In genomic region chr6:37827603-37828265, GRCh38 we compare ENCODE assay signal across 1 cellular context.
TF ChIP-seq lines count a peak whose summit lies in the region.

No MANE protein-coding gene starts in this region.

TF ChIP-seq in HepG2, 621 proteins besides CTCF, POLR2A, EP300 and RAD21 (continued from another document):
- no peak for TF ChIP-seq KDM2A (CRISPR knock-in tag; IDR thresholded peaks at IDR 0.05; ENCODE audit: borderline replicate concordance, low read depth)
- TF ChIP-seq ZNF644 (CRISPR knock-in tag; IDR thresholded peaks at IDR 0.05; ENCODE audit: low read depth) = no peak
- TF ChIP-seq, protein P1, sequence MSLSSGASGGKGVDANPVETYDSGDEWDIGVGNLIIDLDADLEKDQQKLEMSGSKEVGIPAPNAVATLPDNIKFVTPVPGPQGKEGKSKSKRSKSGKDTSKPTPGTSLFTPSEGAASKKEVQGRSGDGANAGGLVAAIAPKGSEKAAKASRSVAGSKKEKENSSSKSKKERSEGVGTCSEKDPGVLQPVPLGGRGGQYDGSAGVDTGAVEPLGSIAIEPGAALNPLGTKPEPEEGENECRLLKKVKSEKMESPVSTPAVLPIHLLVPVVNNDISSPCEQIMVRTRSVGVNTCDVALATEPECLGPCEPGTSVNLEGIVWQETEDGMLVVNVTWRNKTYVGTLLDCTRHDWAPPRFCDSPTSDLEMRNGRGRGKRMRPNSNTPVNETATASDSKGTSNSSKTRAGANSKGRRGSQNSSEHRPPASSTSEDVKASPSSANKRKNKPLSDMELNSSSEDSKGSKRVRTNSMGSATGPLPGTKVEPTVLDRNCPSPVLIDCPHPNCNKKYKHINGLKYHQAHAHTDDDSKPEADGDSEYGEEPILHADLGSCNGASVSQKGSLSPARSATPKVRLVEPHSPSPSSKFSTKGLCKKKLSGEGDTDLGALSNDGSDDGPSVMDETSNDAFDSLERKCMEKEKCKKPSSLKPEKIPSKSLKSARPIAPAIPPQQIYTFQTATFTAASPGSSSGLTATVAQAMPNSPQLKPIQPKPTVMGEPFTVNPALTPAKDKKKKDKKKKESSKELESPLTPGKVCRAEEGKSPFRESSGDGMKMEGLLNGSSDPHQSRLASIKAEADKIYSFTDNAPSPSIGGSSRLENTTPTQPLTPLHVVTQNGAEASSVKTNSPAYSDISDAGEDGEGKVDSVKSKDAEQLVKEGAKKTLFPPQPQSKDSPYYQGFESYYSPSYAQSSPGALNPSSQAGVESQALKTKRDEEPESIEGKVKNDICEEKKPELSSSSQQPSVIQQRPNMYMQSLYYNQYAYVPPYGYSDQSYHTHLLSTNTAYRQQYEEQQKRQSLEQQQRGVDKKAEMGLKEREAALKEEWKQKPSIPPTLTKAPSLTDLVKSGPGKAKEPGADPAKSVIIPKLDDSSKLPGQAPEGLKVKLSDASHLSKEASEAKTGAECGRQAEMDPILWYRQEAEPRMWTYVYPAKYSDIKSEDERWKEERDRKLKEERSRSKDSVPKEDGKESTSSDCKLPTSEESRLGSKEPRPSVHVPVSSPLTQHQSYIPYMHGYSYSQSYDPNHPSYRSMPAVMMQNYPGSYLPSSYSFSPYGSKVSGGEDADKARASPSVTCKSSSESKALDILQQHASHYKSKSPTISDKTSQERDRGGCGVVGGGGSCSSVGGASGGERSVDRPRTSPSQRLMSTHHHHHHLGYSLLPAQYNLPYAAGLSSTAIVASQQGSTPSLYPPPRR (CRISPR knock-in tag; IDR thresholded peaks at IDR 0.05; ENCODE audit: borderline replicate concordance) = no peak
- no peak for TF ChIP-seq ZBTB40 (IDR thresholded peaks at IDR 0.05)
- no peak for TF ChIP-seq ZBTB40 (CRISPR knock-in tag; IDR thresholded peaks at IDR 0.05)
